9 cellular contexts compared by ENCODE assay signal in the genomic region with DNA sequence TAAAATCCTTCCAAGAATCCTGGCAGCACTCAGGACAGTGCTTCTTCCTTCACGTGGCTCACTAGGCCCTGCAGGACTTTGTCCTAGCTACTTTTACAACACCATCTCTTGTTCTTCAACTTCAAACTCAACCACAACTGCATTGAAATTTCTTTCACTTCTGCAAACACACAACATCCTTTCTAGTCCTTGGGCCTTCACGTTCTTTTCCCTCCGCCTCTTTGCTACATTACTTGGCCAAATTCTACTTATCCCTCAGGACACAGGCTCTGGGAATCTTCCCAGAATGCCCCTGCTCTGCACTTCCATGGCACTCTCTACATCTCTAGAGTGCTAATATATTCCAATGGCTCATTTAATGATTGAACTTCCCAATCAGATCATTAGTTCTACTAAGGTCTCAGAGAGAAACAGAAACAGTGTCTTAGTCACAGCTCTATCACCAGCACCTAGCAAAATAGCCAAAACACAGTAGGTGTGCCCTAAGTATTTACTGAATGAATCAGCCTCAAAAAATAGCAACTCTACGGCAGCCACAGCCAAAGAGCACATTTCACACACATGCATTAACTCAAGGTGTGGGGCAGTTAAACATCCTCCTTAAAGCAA.
A peak's percentile ranks its signal among the peaks of the same experiment; 100 is the strongest.
DNase-seq lines count a peak whose midpoint lies in the region; ATAC-seq and TF ChIP-seq lines count a peak whose summit lies in the region.
"Had no signal": no experiment of that assay in that cellular context is flagged by ENCODE, and none has a peak within 500 bp of the region (broad histone marks: within the 10 kb centered on the region; RNA-seq: fewer than 3 reads in every experiment).

No MANE protein-coding gene starts in this region.

- no peaks in the 10 kb centered on the region for H3K9me3 ChIP-seq in testis

- H3K4me1 ChIP-seq in testis, result no peaks in the 10 kb centered on the region

- DNase-seq in GM10266 (ENCODE audit: extremely low spot score) (peak; percentile 52), fibroblast of pulmonary artery (ENCODE audit: low read depth) (peak; percentile 31), testis (no peak), cerebellar nuclear complex (lab: John Stamatoyannopoulos, UW) (no peak), ecto neural progenitor cell (ENCODE audit: low spot score) (no peak), RPMI8226 (no peak)
- DNase-seq: left cardiac atrium had no signal

- TF ChIP-seq CTCF in GM10266 (IDR thresholded peaks at IDR 0.05; ENCODE audit: control insufficient read depth, insufficient read depth, low read depth, missing control alignments), result no peak
- TF ChIP-seq CTCF in fibroblast of pulmonary artery (IDR thresholded peaks at IDR 0.05; ENCODE audit: low read length, missing control alignments), result no peak
- no peak for TF ChIP-seq CTCF in testis (IDR thresholded peaks at IDR 0.05)

- no peak overlapping the region for H3K27ac ChIP-seq in testis

- no peak for TF ChIP-seq POLR2A in testis (IDR thresholded peaks at IDR 0.05)

- intact Hi-C loops in testis (cut with DNase I; ENCODE audit: low total_unique reads), result no loop called here

- WGBS in testis, 2 donors, result 83 to 84% methylated on average over 4 of the region's 4 CpGs

- no peak overlapping the region for H3K4me3 ChIP-seq in fibroblast of pulmonary artery (replicated peaks; ENCODE audit: low read depth, low read length)
- H3K4me3 ChIP-seq in testis, result no peak overlapping the region

- no peaks in the 10 kb centered on the region for H3K27me3 ChIP-seq in testis

- peak; percentile 94 for ATAC-seq in GM21447 (IDR thresholded peaks at IDR 0.05; ENCODE audit: unreplicated experiment)
- peak; percentile 76 for ATAC-seq in HG03469 (IDR thresholded peaks at IDR 0.05; ENCODE audit: unreplicated experiment)

- no peaks in the 10 kb centered on the region for H3K36me3 ChIP-seq in testis (ENCODE audit: low read depth, missing control alignments)

Comparison
In these comparisons a context has a peak if more than half of its experiments do, and no peak if none do; other contexts are left out.
1. DNase-seq: peak in GM10266 (single experiment) and fibroblast of pulmonary artery (single experiment); none in testis (single experiment), cerebellar nuclear complex (0 of 2), ecto neural progenitor cell (single experiment) and RPMI8226 (single experiment).